In the genomic region with DNA sequence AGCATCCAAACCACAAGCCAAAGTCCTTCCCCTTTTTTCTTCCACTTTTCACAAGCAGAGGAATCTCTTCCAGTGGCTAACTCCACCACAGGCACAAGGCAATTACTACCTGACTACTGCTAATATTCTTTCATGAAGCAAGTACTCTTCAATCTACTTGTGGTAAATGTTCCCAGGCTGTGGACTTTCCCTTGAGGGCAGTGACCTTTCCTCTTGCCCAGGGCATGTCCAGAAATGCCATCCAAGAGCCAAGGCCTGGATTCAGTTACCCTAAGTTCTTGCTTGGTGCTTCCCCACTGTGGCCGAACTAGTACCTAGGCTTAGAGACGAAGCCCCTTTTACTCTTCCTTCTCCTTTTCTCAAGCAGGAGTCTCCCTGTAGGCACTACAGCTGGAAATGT, we compare ENCODE assay signal across 20 cellular contexts.
"Had no signal": no experiment of that assay in that cellular context is flagged by ENCODE, and none has a peak within 500 bp of the region (broad histone marks: within the 10 kb centered on the region; RNA-seq: fewer than 3 reads in every experiment).

No MANE protein-coding gene starts in this region.

- H3K27me3 ChIP-seq: left lung, neural progenitor cell, right atrium auricular region, sigmoid colon, tibial nerve, upper lobe of left lung had no signal

- H3K9me3 ChIP-seq: thoracic aorta had no signal

- H3K4me1 Mint-ChIP-seq: naive thymus-derived CD4-positive, alpha-beta T cell; nephron; stimulated activated naive B cell treated with anti-CD40 and anti-IgM and Interleukin-4, amounts not matched to agents 10 μg/mL and 1 μg/mL and 100 μg/mL, for 72 hours had no signal

- DNase-seq: cortex of kidney; effector memory CD8-positive, alpha-beta T cell; head of caudate nucleus; left lung; mesenchymal stem cell; midbrain; naive thymus-derived CD4-positive, alpha-beta T cell; sigmoid colon; stimulated activated CD4-positive, alpha-beta T cell treated with anti-CD3 and anti-CD28 coated beads, Interleukin-2, amount 100 ng/mL, for 24 hours; stimulated activated CD4-positive, alpha-beta T cell treated with anti-CD3 and anti-CD28 coated beads, Interleukin-4, amount 100 ng/mL, for 24 hours; stimulated activated naive B cell treated with anti-CD40 and anti-IgM and Interleukin-4, amounts not matched to agents 10 μg/mL and 1 μg/mL and 100 μg/mL, for 72 hours; upper lobe of left lung had no signal

- H3K4me1 ChIP-seq: left lung, neural progenitor cell, parathyroid adenoma, right atrium auricular region, sigmoid colon, tibial nerve, upper lobe of left lung had no signal

- ATAC-seq: effector memory CD8-positive, alpha-beta T cell; left lung; naive thymus-derived CD4-positive, alpha-beta T cell; stimulated activated naive B cell treated with anti-CD40 and anti-IgM and Interleukin-4, amounts not matched to agents 10 μg/mL and 1 μg/mL and 100 μg/mL, for 72 hours had no signal

- H3K36me3 ChIP-seq: left lung, neural progenitor cell, right atrium auricular region, sigmoid colon, thoracic aorta, tibial nerve, upper lobe of left lung had no signal

- H3K4me3 Mint-ChIP-seq: effector memory CD8-positive, alpha-beta T cell; naive thymus-derived CD4-positive, alpha-beta T cell; nephron; neural progenitor cell; stimulated activated naive B cell treated with anti-CD40 and anti-IgM and Interleukin-4, amounts not matched to agents 10 μg/mL and 1 μg/mL and 100 μg/mL, for 72 hours; stimulated activated naive CD8-positive, alpha-beta T cell treated with anti-CD3 and anti-CD28 coated beads, Interleukin-15, Interleukin-2, amounts not matched to agents 100 ng/mL and 50 ng/mL, for 24 hours had no signal

- H3K9me3 Mint-ChIP-seq: effector memory CD8-positive, alpha-beta T cell had no signal

- H3K9ac ChIP-seq: neural progenitor cell, parathyroid adenoma had no signal

- H3K27ac ChIP-seq: left lung, neural progenitor cell, parathyroid adenoma, right atrium auricular region, sigmoid colon, thoracic aorta, tibial nerve, upper lobe of left lung had no signal

- H3K36me3 Mint-ChIP-seq: naive thymus-derived CD4-positive, alpha-beta T cell; neural progenitor cell; stimulated activated naive B cell treated with anti-CD40 and anti-IgM and Interleukin-4, amounts not matched to agents 10 μg/mL and 1 μg/mL and 100 μg/mL, for 72 hours had no signal

- H3K27ac Mint-ChIP-seq: effector memory CD8-positive, alpha-beta T cell; naive thymus-derived CD4-positive, alpha-beta T cell; nephron; neural progenitor cell; progenitor cell of endocrine pancreas; stimulated activated naive B cell treated with anti-CD40 and anti-IgM and Interleukin-4, amounts not matched to agents 10 μg/mL and 1 μg/mL and 100 μg/mL, for 72 hours; stimulated activated naive CD8-positive, alpha-beta T cell treated with anti-CD3 and anti-CD28 coated beads, Interleukin-15, Interleukin-2, amounts not matched to agents 100 ng/mL and 50 ng/mL, for 24 hours had no signal

- H3K4me3 ChIP-seq: left lung, neural progenitor cell, right atrium auricular region, sigmoid colon, thoracic aorta, tibial nerve, upper lobe of left lung had no signal
